ENCODE assay signal across 20 cellular contexts in genomic region chr1:119959836-119960235, GRCh38.
A peak's percentile ranks its signal among the peaks of the same experiment; 100 is the strongest.
DNase-seq lines count a peak whose midpoint lies in the region; ATAC-seq, FAIRE-seq and TF ChIP-seq lines count a peak whose summit lies in the region.
"Had no signal": no experiment of that assay in that cellular context is flagged by ENCODE, and none has a peak within 500 bp of the region (broad histone marks: within the 10 kb centered on the region; RNA-seq: fewer than 3 reads in every experiment).

No MANE protein-coding gene starts in this region.

- H3K9me3 ChIP-seq in right lobe of liver, result no peaks in the 10 kb centered on the region
- H3K9me3 ChIP-seq in HepG2 (ENCODE audit: low read length), result no peaks in the 10 kb centered on the region
- H3K9me3 ChIP-seq in tibial artery, result no peaks in the 10 kb centered on the region
- H3K9me3 ChIP-seq: Peyer's patch, SJCRH30 had no signal

- intact Hi-C loops in right lobe of liver (cut with DNase I), result no loop called here
- intact Hi-C loops in HepG2 (cut with micrococcal nuclease; ENCODE audit: unreplicated experiment), result loop anchor here (10.0 kb wide), 1 partner anchor 155 kb away; no protein-coding TSS in a partner anchor
- intact Hi-C loops in tibial artery (cut with DNase I; ENCODE audit: low total_unique reads), result no loop called here

- CTCF ChIA-PET in HepG2 (lab: Yijun Ruan, JAX; ENCODE audit: low intra/inter-chr PET ratio, low total read pairs), result no interaction called here

- H3K4me1 ChIP-seq in right lobe of liver (peaks cover 0 to 64% (median 21%) of the 10 kb centered on the region in 4 donors), HepG2 (ENCODE audit: insufficient read depth, low read length) (peaks cover 57% of the 10 kb centered on the region), tibial artery (peaks cover 0 to 99% (median 51%) of the 10 kb centered on the region in 4 donors)
- H3K4me1 ChIP-seq: Peyer's patch, SJCRH30 had no signal

- H3K27me3 Mint-ChIP-seq in nephron (ENCODE audit: low read depth), result no peaks in the 10 kb centered on the region

- TF ChIP-seq EP300 in HepG2 (IDR thresholded peaks at IDR 0.05; ENCODE audit: low read depth in 2 of 2, low read length in 2 of 2) (no peak), HepG2 (CRISPR knock-in tag; IDR thresholded peaks at IDR 0.05; ENCODE audit: borderline replicate concordance) (no peak)

- no peak overlapping the region for H3K4me2 ChIP-seq in HepG2 (ENCODE audit: low read depth, low read length)
- H3K4me2 ChIP-seq: KMS-11 had no signal

- H3K36me3 Mint-ChIP-seq in nephron (ENCODE audit: low read depth), result peaks cover 69% of the 10 kb centered on the region

- POLR2A ChIA-PET in HepG2 (lab: Yijun Ruan, JAX), result no interaction called here

- H3K4me1 Mint-ChIP-seq in nephron, result peaks cover 37% of the 10 kb centered on the region
- H3K4me1 Mint-ChIP-seq: CD14-positive monocyte had no signal

- BruUV-seq in HepG2 (replicated peaks; lab: Mats Ljungman, UMichigan), result no TSS peak

- TF ChIP-seq CTCF in right lobe of liver (IDR thresholded peaks at IDR 0.05), result no peak
- TF ChIP-seq CTCF in HepG2 (CRISPR knock-in tag; IDR thresholded peaks at IDR 0.05), result no peak
- TF ChIP-seq CTCF in brain microvascular endothelial cell (IDR thresholded peaks at IDR 0.05; ENCODE audit: low read depth, low read length, missing control alignments), result no peak
- no peak for TF ChIP-seq CTCF in nephron (IDR thresholded peaks at IDR 0.05; ENCODE audit: unreplicated experiment in 3 of 3)
- no peak for TF ChIP-seq CTCF in tibial artery (IDR thresholded peaks at IDR 0.05)

- H3K27me3 ChIP-seq in right lobe of liver (no peaks in the 10 kb centered on the region), HepG2 (ENCODE audit: control insufficient read depth in 1 of 2, insufficient read depth in 2 of 2, low read length in 2 of 2) (no peaks in the 10 kb centered on the region), brain microvascular endothelial cell (replicated peaks) (no peaks in the 10 kb centered on the region), tibial artery (no peaks in the 10 kb centered on the region)
- H3K27me3 ChIP-seq: Peyer's patch, SJCRH30 had no signal

- ATAC-seq in right lobe of liver (no peak), HepG2 (no peak), GM19023 (IDR thresholded peaks at IDR 0.05; ENCODE audit: unreplicated experiment) (no peak)

- no peaks in the 10 kb centered on the region for H4K20me1 ChIP-seq in HepG2 (ENCODE audit: insufficient read depth, low read length)

- TF ChIP-seq POLR2A in right lobe of liver (IDR thresholded peaks at IDR 0.05) (no peak), HepG2 (IDR thresholded peaks at IDR 0.05; ENCODE audit: insufficient read depth in 1 of 2, low read depth in 2 of 2, low read length in 2 of 2) (no peak)

- FAIRE-seq in HepG2 (lab: Jason Lieb, UNC), result no peak
- FAIRE-seq in urothelium cell line (lab: Jason Lieb, UNC), result no peak
- FAIRE-seq: H54 had no signal

- DNase-seq in right lobe of liver (no peak), HepG2 (ENCODE audit: low spot score) (no peak), brain microvascular endothelial cell (no peak), tibial artery (no peak), urothelium cell line (ENCODE audit: low spot score) (no peak), NCI-H2171 treated with DMSO at 0.1 percent for 48 hours (lab: John Stamatoyannopoulos, UW) (no peak)
- DNase-seq: 8988T, AML-193, NCI-H1105, NCI-H146, NCI-H2029 treated with DMSO at 0.1 percent for 48 hours, NCI-H526, Peyer's patch, SJCRH30 had no signal

- no peak overlapping the region for H3K4me3 Mint-ChIP-seq in nephron
- H3K4me3 Mint-ChIP-seq: CD14-positive monocyte had no signal

- H3K9me3 Mint-ChIP-seq in nephron, result no peaks in the 10 kb centered on the region
- H3K9me3 Mint-ChIP-seq: CD14-positive monocyte had no signal

- no peak overlapping the region for H2AFZ ChIP-seq in HepG2 (ENCODE audit: low read length)

- H3K4me3 ChIP-seq in right lobe of liver, result no peak overlapping the region
- H3K4me3 ChIP-seq in HepG2 (replicated peaks in 1 of 3; ENCODE audit: insufficient read depth in 1 of 3, low read depth in 2 of 3, low read length in 3 of 3), result no peak overlapping the region
- H3K4me3 ChIP-seq in brain microvascular endothelial cell (ENCODE audit: low read depth, low read length), result no peak overlapping the region
- no peak overlapping the region for H3K4me3 ChIP-seq in tibial artery
- H3K4me3 ChIP-seq: Peyer's patch, SJCRH30 had no signal

- WGBS in right lobe of liver (ENCODE audit: insufficient coverage, low coverage, low lambda C conversion rate, missing lambda C conversion rate), result 72% methylated on average over 2 of the region's 2 CpGs
- 98% methylated on average over 2 of the region's 2 CpGs for whole genome bisulfite sequencing in HepG2 (ENCODE audit: low lambda C conversion rate)

- H3K27ac Mint-ChIP-seq in nephron, result peak overlapping the region; percentile 29 to 53 (median 44)

- no peak for TF ChIP-seq RAD21 in HepG2 (CRISPR knock-in tag; IDR thresholded peaks at IDR 0.05)

- H3K36me3 ChIP-seq in right lobe of liver (peaks cover 0 to 18% (median 3%) of the 10 kb centered on the region in 4 donors), HepG2 (replicated peaks in 1 of 2; ENCODE audit: control insufficient read depth in 1 of 2, insufficient read depth in 2 of 2, low read length in 2 of 2) (peaks cover 0 to 5% of the 10 kb centered on the region in 2 experiments; a peak in 4 of 5 replicates), brain microvascular endothelial cell (replicated peaks) (peaks cover 62% of the 10 kb centered on the region), tibial artery (peaks cover 6 to 25% (median 8%) of the 10 kb centered on the region in 3 donors)

- in situ Hi-C loops in HepG2 (cut with HindIII; ENCODE audit: extremely low pct_ligation_motif_present, low pct_unique_long_range_greater_than_20kb) (loop anchor here (10.0 kb wide), 1 partner anchor 85 kb away; no protein-coding TSS in a partner anchor), brain microvascular endothelial cell (cut with HindIII; ENCODE audit: low pct_ligation_motif_present, low sequenced_read_pairs) (no loop called here)

- H3K79me2 ChIP-seq in HepG2 (ENCODE audit: insufficient read depth, low read length), result no peaks in the 10 kb centered on the region

- peak overlapping the region in 2 of 3 donors; percentile 69 to 93 for H3K27ac ChIP-seq in right lobe of liver
- no peak overlapping the region for H3K27ac ChIP-seq in HepG2 (ENCODE audit: extremely low read length, insufficient read depth, low read length)
- peak overlapping the region; percentile 38 for H3K27ac ChIP-seq in brain microvascular endothelial cell
- peak overlapping the region; percentile 25 to 63 for H3K27ac ChIP-seq in tibial artery
- H3K27ac ChIP-seq: HL-60, KMS-11, Peyer's patch, SJCRH30 had no signal

- no peak overlapping the region for H3K9ac ChIP-seq in HepG2 (ENCODE audit: insufficient read depth, low read depth, low read length)
- H3K9ac ChIP-seq: KMS-11 had no signal

TF ChIP-seq in HepG2, 621 proteins besides CTCF, POLR2A, EP300 and RAD21:
- TF ChIP-seq PREB (CRISPR knock-in tag; IDR thresholded peaks at IDR 0.05) (no peak), CSRNP2 (CRISPR knock-in tag; conservative IDR thresholded peaks at IDR 0.05; ENCODE audit: low read depth) (no peak), ZNF34 (CRISPR knock-in tag; IDR thresholded peaks at IDR 0.05; ENCODE audit: borderline replicate concordance) (no peak), ATM (IDR thresholded peaks at IDR 0.05; ENCODE audit: borderline replicate concordance) (no peak), ELF1 (CRISPR knock-in tag; IDR thresholded peaks at IDR 0.05) (no peak), ZNF562 (CRISPR knock-in tag; IDR thresholded peaks at IDR 0.05; ENCODE audit: borderline replicate concordance) (no peak), KLF6 (CRISPR knock-in tag; IDR thresholded peaks at IDR 0.05) (no peak), ISX (CRISPR knock-in tag; conservative IDR thresholded peaks at IDR 0.05) (no peak), YY1 (IDR thresholded peaks at IDR 0.05; ENCODE audit: insufficient read depth, insufficient replicate concordance, low read depth, low read length) (no peak), ZNF841 (CRISPR knock-in tag; IDR thresholded peaks at IDR 0.05; ENCODE audit: borderline replicate concordance) (no peak), TEF (CRISPR knock-in tag; IDR thresholded peaks at IDR 0.05) (no peak), PAX8 (CRISPR knock-in tag; IDR thresholded peaks at IDR 0.05; ENCODE audit: borderline replicate concordance) (no peak)
TF ChIP-seq in HepG2: peak in this region for 0.
